In the genomic region with DNA sequence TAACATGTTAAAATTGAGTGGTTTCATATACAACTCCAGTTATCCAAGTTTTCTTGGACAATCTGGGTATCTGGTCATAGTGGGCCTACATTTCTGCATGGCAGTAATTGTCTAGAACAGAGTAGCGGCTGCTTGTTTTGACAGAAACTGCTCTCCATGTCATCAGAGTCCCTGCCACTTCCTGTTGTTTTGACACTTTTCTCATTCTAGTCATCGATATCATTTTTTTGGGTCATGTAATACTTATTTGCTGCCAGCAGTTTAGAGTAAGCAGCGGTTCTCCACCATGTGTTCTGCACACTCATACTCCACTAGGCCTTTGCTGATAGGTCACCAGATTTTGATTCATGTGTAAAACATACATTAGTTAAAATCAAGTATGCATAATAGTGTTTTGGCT, we compare ENCODE assay signal across 12 cellular contexts.
DNase-seq lines count a peak whose midpoint lies in the region; ATAC-seq and TF ChIP-seq lines count a peak whose summit lies in the region.
"Had no signal": no experiment of that assay in that cellular context is flagged by ENCODE, and none has a peak within 500 bp of the region (broad histone marks: within the 10 kb centered on the region; RNA-seq: fewer than 3 reads in every experiment).

No MANE protein-coding gene starts in this region.

- H3K27me3 Mint-ChIP-seq in neural progenitor cell (ENCODE audit: insufficient read depth, low read depth), result peaks cover 4% of the 10 kb centered on the region

- intact Hi-C loops in left cardiac atrium (cut with DNase I), result no loop called here
- intact Hi-C loops in cardiac septum (cut with DNase I), result no loop called here

- H3K36me3 Mint-ChIP-seq in neural progenitor cell, result no peaks in the 10 kb centered on the region

- H3K4me2 ChIP-seq in neural progenitor cell, result no peak overlapping the region
- H3K4me2 ChIP-seq: GM23338 had no signal

- no peaks in the 10 kb centered on the region for H3F3A ChIP-seq in neural progenitor cell (ENCODE audit: low read depth)

- H2AFZ ChIP-seq in neural progenitor cell (replicated peaks), result no peak overlapping the region
- H2AFZ ChIP-seq: GM23338 had no signal

- H3K9me3 ChIP-seq in neural progenitor cell (ENCODE audit: low read depth), result no peaks in the 10 kb centered on the region

- no peaks in the 10 kb centered on the region for H3K27me3 ChIP-seq in neural progenitor cell
- H3K27me3 ChIP-seq: BLaER1 treated with 17β-estradiol and CSF1 and Interleukin-3, amounts not matched to agents 10 nM and 100 nM had no signal

- no peaks in the 10 kb centered on the region for H3K79me2 ChIP-seq in neural progenitor cell (ENCODE audit: low read depth)

- TF ChIP-seq CTCF in neural progenitor cell (IDR thresholded peaks at IDR 0.05), result no peak

- no peak overlapping the region for H3K4me3 ChIP-seq in neural progenitor cell
- H3K4me3 ChIP-seq: BLaER1 treated with 17β-estradiol and CSF1 and Interleukin-3, amounts not matched to agents 10 nM and 100 nM; GM23338 had no signal

- H3K4me1 Mint-ChIP-seq in neural progenitor cell, result peaks cover 43% of the 10 kb centered on the region

- ATAC-seq in left cardiac atrium, result peak; percentile 48 to 73
- ATAC-seq in HG03196 (IDR thresholded peaks at IDR 0.05; ENCODE audit: unreplicated experiment), result peak; percentile 62
- peak; percentile 70 for ATAC-seq in stimulated activated naive CD8-positive, alpha-beta T cell treated with anti-CD3 and anti-CD28 coated beads, Interleukin-15, Interleukin-2, amounts not matched to agents 100 U/mL and 50 U/mL, for 24 hours
- no peak for ATAC-seq in HG02798 (IDR thresholded peaks at IDR 0.05; ENCODE audit: poor library complexity, unreplicated experiment)
- ATAC-seq: GM23338 had no signal

- H3K36me3 ChIP-seq in neural progenitor cell, result no peaks in the 10 kb centered on the region
- H3K36me3 ChIP-seq: BLaER1 treated with 17β-estradiol and CSF1 and Interleukin-3, amounts not matched to agents 10 nM and 100 nM had no signal

- H3K4me3 Mint-ChIP-seq in neural progenitor cell, result no peak overlapping the region
- H3K4me3 Mint-ChIP-seq: GM23338, nephron progenitor cell had no signal

- H3K9ac ChIP-seq in neural progenitor cell, result no peak overlapping the region
- H3K9ac ChIP-seq: BLaER1 treated with 17β-estradiol and CSF1 and Interleukin-3, amounts not matched to agents 10 nM and 100 nM had no signal

- H4K20me1 ChIP-seq in neural progenitor cell (ENCODE audit: low read depth), result no peaks in the 10 kb centered on the region

- H3K4me1 ChIP-seq in neural progenitor cell, result no peaks in the 10 kb centered on the region

- no peak overlapping the region for H3K27ac ChIP-seq in neural progenitor cell
- H3K27ac ChIP-seq: BLaER1 treated with 17β-estradiol and CSF1 and Interleukin-3, amounts not matched to agents 10 nM and 100 nM had no signal

- peaks cover 3% of the 10 kb centered on the region for H3K9me3 Mint-ChIP-seq in neural progenitor cell
- H3K9me3 Mint-ChIP-seq: GM23338 had no signal

- DNase-seq in left cardiac atrium, result no peak
- no peak for DNase-seq in cardiac septum (ENCODE audit: low spot score)
- DNase-seq in activated gamma-delta T cell treated with anti-CD3 and anti-CD28 coated beads, Interleukin-2, amount 50 U/mL, for 16 hours (ENCODE audit: low read depth), result peak; percentile 27
- DNase-seq in stimulated activated naive CD8-positive, alpha-beta T cell treated with anti-CD3 and anti-CD28 coated beads, Interleukin-15, Interleukin-2, amounts not matched to agents 100 U/mL and 50 U/mL, for 24 hours, result no peak
- DNase-seq in neural progenitor cell (ENCODE audit: low spot score), result no peak
- DNase-seq in GDM1 (lab: John Stamatoyannopoulos, UW), result no peak
- DNase-seq: NCI-H2081, nephron progenitor cell had no signal

- no peak overlapping the region for H3K27ac Mint-ChIP-seq in neural progenitor cell
- H3K27ac Mint-ChIP-seq: GM23338, nephron progenitor cell had no signal
